In the genomic region with DNA sequence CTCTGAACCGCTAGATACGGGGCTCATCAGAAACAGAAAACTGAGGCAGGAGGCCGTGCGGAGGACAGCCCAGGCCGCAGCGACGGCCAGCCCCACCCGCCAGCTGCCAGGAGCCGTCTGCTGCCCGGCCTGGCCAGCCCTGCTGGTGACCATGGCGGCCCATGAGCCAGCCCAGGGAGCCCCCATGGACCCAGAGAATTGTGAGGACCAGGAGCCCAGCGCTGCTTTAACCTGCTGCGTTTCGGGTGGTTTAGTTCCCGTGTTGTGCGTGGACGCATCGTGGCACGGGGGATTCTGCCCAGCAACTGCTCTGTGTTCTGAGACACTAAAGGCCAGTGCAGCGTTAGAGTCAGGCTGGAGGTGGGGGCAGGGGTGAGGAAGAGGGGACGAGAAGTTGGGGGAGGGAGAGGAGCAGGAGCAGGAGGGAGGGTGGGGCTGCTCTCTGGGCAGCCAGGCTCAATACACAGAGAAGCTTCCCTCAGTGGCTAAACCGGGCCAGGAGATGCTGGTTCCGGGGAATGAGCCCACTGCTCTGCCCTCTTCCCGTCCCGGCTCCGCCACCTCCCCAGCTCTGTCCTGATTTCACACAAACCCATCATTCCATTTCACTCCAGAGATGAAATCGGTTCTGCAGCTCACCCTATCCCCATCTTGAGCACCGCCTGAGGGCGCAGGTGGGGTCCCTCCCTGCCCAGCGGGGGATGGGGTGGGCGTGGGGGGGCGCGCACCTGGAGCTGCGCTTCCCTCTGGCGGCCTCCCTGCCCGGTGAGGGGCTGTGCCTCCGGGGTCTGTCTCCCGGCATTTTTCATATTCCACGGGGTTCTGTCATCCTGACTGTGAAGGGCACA, we compare ENCODE assay signal across 8 cellular contexts. TPM values are rescaled to one million over a fixed set of nuclear protein-coding genes. Genes with fewer than 3 reads are reported as not detected.
DNase-seq lines count a peak whose midpoint lies in the region; ATAC-seq, FAIRE-seq and TF ChIP-seq lines count a peak whose summit lies in the region.

No MANE protein-coding gene starts in this region.

- intact Hi-C loops in Right ventricle myocardium inferior (cut with DNase I) (no loop called here), Right ventricle myocardium superior (cut with DNase I) (no loop called here)

- 60 to 65% methylated on average over 34 to 39 of the region's 39 CpGs for WGBS in mesodermal cell (ENCODE audit: insufficient coverage in 2 of 2), 2 experiments

- no peaks in the 10 kb centered on the region for H3K4me1 ChIP-seq in mesodermal cell (ENCODE audit: control insufficient read depth, insufficient read depth, low read length, poor library complexity, severe bottlenecking)

- ATAC-seq in Right ventricle myocardium inferior (no peak), Right ventricle myocardium superior (ENCODE audit: poor library complexity) (no peak), HG02610 (IDR thresholded peaks at IDR 0.05; ENCODE audit: unreplicated experiment) (no peak)

- peaks cover 10% of the 10 kb centered on the region for H3K27me3 ChIP-seq in brain microvascular endothelial cell (replicated peaks)

- peak; percentile 45 for DNase-seq in Right ventricle myocardium inferior (ENCODE audit: missing footprints)
- no peak for DNase-seq in Right ventricle myocardium superior
- DNase-seq in brain microvascular endothelial cell = no peak
- DNase-seq in urothelium cell line (ENCODE audit: low spot score) = peak; percentile 29
- no peak for DNase-seq in NCI-H748 treated with DMSO at 0.1 percent for 48 hours (lab: John Stamatoyannopoulos, UW)
- no peak for DNase-seq in activated CD4-positive, CD25-positive, alpha-beta regulatory T cell (lab: John Stamatoyannopoulos, UW)

- H3K27ac ChIP-seq in brain microvascular endothelial cell = no peak overlapping the region
- no peak overlapping the region for H3K27ac ChIP-seq in mesodermal cell (ENCODE audit: low read depth, low read length, severe bottlenecking)

- H3K4me3 ChIP-seq in brain microvascular endothelial cell (ENCODE audit: low read depth, low read length) (peak overlapping the region; percentile 52), mesodermal cell (ENCODE audit: extremely low read depth, insufficient read depth, low read length, poor library complexity, severe bottlenecking) (peak overlapping the region; percentile 36)

- peaks cover 7% of the 10 kb centered on the region for H3K9me3 ChIP-seq in mesodermal cell (ENCODE audit: control insufficient read depth, low read length)

- in situ Hi-C loops in brain microvascular endothelial cell (cut with HindIII; ENCODE audit: low pct_ligation_motif_present, low sequenced_read_pairs) = no loop called here

- peak; percentile 40 for FAIRE-seq in urothelium cell line (lab: Jason Lieb, UNC)

- H3K36me3 ChIP-seq in brain microvascular endothelial cell (replicated peaks) = no peaks in the 10 kb centered on the region
- no peaks in the 10 kb centered on the region for H3K36me3 ChIP-seq in mesodermal cell (ENCODE audit: control insufficient read depth, insufficient read depth, low read length)

- TF ChIP-seq CTCF in brain microvascular endothelial cell (IDR thresholded peaks at IDR 0.05; ENCODE audit: low read depth, low read length, missing control alignments) = no peak

RNA-seq across cellular contexts. Expression of gene NOC4L, which starts 44.4 kb away (rescaled TPM):
- total RNA-seq in Right ventricle myocardium inferior = 9.2 TPM
- 9.5 TPM for total RNA-seq in Right ventricle myocardium superior
- polyA plus RNA-seq in mesodermal cell (2013, experiment 1 of 2) = 19.0 TPM
- polyA plus RNA-seq in mesodermal cell (2013, experiment 2 of 2) = 18.0 TPM

RNA-seq across cellular contexts. Expression of gene DDX51, which starts 44.6 kb away (rescaled TPM):
- total RNA-seq in Right ventricle myocardium inferior = 10.4 TPM
- 10.3 TPM for total RNA-seq in Right ventricle myocardium superior
- 9.0 TPM for polyA plus RNA-seq in mesodermal cell (2013, experiment 1 of 2)
- polyA plus RNA-seq in mesodermal cell (2013, experiment 2 of 2) = 8.4 TPM

Comparison
In these comparisons a context has a peak if more than half of its experiments do, and no peak if none do; other contexts are left out.
1. DNase-seq: peak in Right ventricle myocardium inferior (single experiment) and urothelium cell line (single experiment); none in Right ventricle myocardium superior (single experiment), brain microvascular endothelial cell (single experiment), NCI-H748 treated with DMSO at 0.1 percent for 48 hours (single experiment) and activated CD4-positive, CD25-positive, alpha-beta regulatory T cell (0 of 4).